Comparison of ENCODE assay signal across 10 cellular contexts in the genomic region with DNA sequence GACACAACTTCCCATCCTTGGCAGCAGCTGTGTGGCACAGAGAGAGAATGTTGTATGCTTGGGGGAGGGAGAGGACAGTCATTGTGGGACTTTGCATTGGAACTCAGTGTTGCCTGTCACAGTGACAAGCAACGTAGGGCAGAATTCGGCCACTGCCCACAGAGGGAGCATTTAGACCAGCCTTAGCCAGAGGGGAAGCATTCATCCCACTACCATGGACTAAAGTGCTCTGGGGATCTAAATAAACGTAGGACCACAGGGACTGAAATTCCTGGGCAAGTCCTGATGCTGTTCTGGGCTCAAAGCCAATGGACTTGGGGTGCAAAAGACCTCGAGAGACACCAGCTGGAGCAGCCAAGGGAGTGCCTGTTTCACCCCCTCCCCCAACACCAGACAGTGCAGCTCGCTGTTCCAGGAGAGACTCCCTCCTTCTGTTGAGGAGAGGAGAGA. TPM values are rescaled to one million over a fixed set of nuclear protein-coding genes. Genes with fewer than 3 reads are reported as not detected.
DNase-seq lines count a peak whose midpoint lies in the region; ATAC-seq and TF ChIP-seq lines count a peak whose summit lies in the region.
"Had no signal": no experiment of that assay in that cellular context is flagged by ENCODE, and none has a peak within 500 bp of the region (broad histone marks: within the 10 kb centered on the region; RNA-seq: fewer than 3 reads in every experiment).

No MANE protein-coding gene starts in this region.

- H3K27me3 ChIP-seq in gastrocnemius medialis: no peaks in the 10 kb centered on the region

- H3K36me3 Mint-ChIP-seq in MCF 10A (ENCODE audit: insufficient read depth, unreplicated experiment) (no peaks in the 10 kb centered on the region), HFFc6 (ENCODE audit: low read depth) (no peaks in the 10 kb centered on the region)

- H3K9me3 ChIP-seq in gastrocnemius medialis: no peaks in the 10 kb centered on the region

- peaks cover 5 to 10% of the 10 kb centered on the region in 2 donors for H3K4me1 ChIP-seq in gastrocnemius medialis

- H3K4me3 Mint-ChIP-seq in MCF 10A (ENCODE audit: unreplicated experiment) (no peak overlapping the region), HFFc6 (no peak overlapping the region)
- H3K4me3 Mint-ChIP-seq: activated CD4-positive, alpha-beta T cell treated with anti-CD3 and anti-CD28 coated beads, Interleukin-2, amount 10 ng/mL, durations not matched to agents 24 days and 14 days had no signal

- no peaks in the 10 kb centered on the region for H3K27me3 Mint-ChIP-seq in MCF 10A (ENCODE audit: insufficient read depth, unreplicated experiment)
- peaks cover 1% of the 10 kb centered on the region; the same call in 1 of the 2 replicates for H3K27me3 Mint-ChIP-seq in HFFc6 (ENCODE audit: insufficient read depth)

- in situ Hi-C loops in gastrocnemius medialis (cut with MboI; ENCODE audit: low sequenced_read_pairs in 4 of 4) (no loop called here), ACHN (cut with HindIII; ENCODE audit: low pct_ligation_motif_present, low pct_unique_long_range_greater_than_20kb, low sequenced_read_pairs) (no loop called here)

- H3K9me3 Mint-ChIP-seq in MCF 10A (ENCODE audit: unreplicated experiment) (peaks cover 11% of the 10 kb centered on the region), HFFc6 (peaks cover 10% of the 10 kb centered on the region)
- H3K9me3 Mint-ChIP-seq: activated CD4-positive, alpha-beta T cell treated with anti-CD3 and anti-CD28 coated beads, Interleukin-2, amount 10 ng/mL, durations not matched to agents 24 days and 14 days had no signal

- ATAC-seq in gastrocnemius medialis (peak in 1 of 2 donors; percentile 39), GM21529 (IDR thresholded peaks at IDR 0.05; ENCODE audit: unreplicated experiment) (no peak)

- CTCF ChIA-PET in MCF 10A (lab: Yijun Ruan, JAX): interaction anchor here (0.5 to 1.4 kb wide), 2 partner anchors 114 to 143 kb away, joined by 4 to 5 read pairs; no protein-coding TSS in a partner anchor

- intact Hi-C loops in MCF 10A (cut with micrococcal nuclease) (loop anchor here (1.0 to 5.0 kb wide), 2 partner anchors 116 to 133 kb away; no protein-coding TSS in a partner anchor), gastrocnemius medialis (cut with DNase I; ENCODE audit: low total_unique reads) (no loop called here)

- no peak overlapping the region for H3K4me3 ChIP-seq in gastrocnemius medialis

- TF ChIP-seq POLR2A in gastrocnemius medialis (IDR thresholded peaks at IDR 0.05): no peak

- peaks cover 12% of the 10 kb centered on the region for H3K4me1 Mint-ChIP-seq in MCF 10A (ENCODE audit: insufficient read depth, unreplicated experiment)
- H3K4me1 Mint-ChIP-seq in HFFc6 (ENCODE audit: low read depth): peaks cover 17% of the 10 kb centered on the region
- H3K4me1 Mint-ChIP-seq: activated CD4-positive, alpha-beta T cell treated with anti-CD3 and anti-CD28 coated beads, Interleukin-2, amount 10 ng/mL, durations not matched to agents 24 days and 14 days had no signal

- POLR2A ChIA-PET in MCF 10A (lab: Yijun Ruan, JAX): interaction anchor here (0.6 to 1.0 kb wide), 3 partner anchors 9 to 290 kb away, joined by 3 to 4 read pairs (median 4); no protein-coding TSS in a partner anchor

- no peaks in the 10 kb centered on the region for H3K36me3 ChIP-seq in gastrocnemius medialis

- no peak for TF ChIP-seq CTCF in MCF 10A (IDR thresholded peaks at IDR 0.05; ENCODE audit: unreplicated experiment)
- no peak for TF ChIP-seq CTCF in gastrocnemius medialis (IDR thresholded peaks at IDR 0.05 in 4 of 5, conservative IDR thresholded peaks at IDR 0.05 in 1 of 5)
- no peak for TF ChIP-seq CTCF in HFFc6 (IDR thresholded peaks at IDR 0.05)

- BruUV-seq in MCF 10A (replicated peaks; lab: Mats Ljungman, UMichigan): no TSS peak

- peak; percentile 51 for DNase-seq in MV-4-11 (lab: John Stamatoyannopoulos, UW)
- DNase-seq in MCF 10A (ENCODE audit: unreplicated experiment): peak; percentile 23
- DNase-seq in hypothalamus (lab: John Stamatoyannopoulos, UW): peak in 41 of 51 donors; percentile 4 to 87 (median 59)
- peak in 1 of 2 donors; percentile 30 for DNase-seq in gastrocnemius medialis
- no peak for DNase-seq in iPS-NIHi7 (ENCODE audit: extremely low spot score)
- DNase-seq in HFFc6: no peak
- DNase-seq in ACHN: no peak
- DNase-seq: activated CD4-positive, alpha-beta T cell treated with anti-CD3 and anti-CD28 coated beads, Interleukin-2, amount 10 ng/mL, durations not matched to agents 24 days and 14 days; stimulated activated CD8-positive, alpha-beta memory T cell treated with anti-CD3 and anti-CD28 coated beads, Interleukin-4, amount 100 ng/mL, for 48 hours had no signal

- H3K27ac ChIP-seq in gastrocnemius medialis: peak overlapping the region in 3 of 4 donors; percentile 9 to 40 (median 35)

- peak overlapping the region; percentile 96 for H3K27ac Mint-ChIP-seq in MCF 10A (ENCODE audit: low read depth, unreplicated experiment)
- no peak overlapping the region for H3K27ac Mint-ChIP-seq in HFFc6
- H3K27ac Mint-ChIP-seq: activated CD4-positive, alpha-beta T cell treated with anti-CD3 and anti-CD28 coated beads, Interleukin-2, amount 10 ng/mL, durations not matched to agents 24 days and 14 days had no signal

RNA-seq across cellular contexts. Expression of gene ABCA8, which starts 44.9 kb away (rescaled TPM):
- total RNA-seq in MCF 10A (2022) (0.81 and 1.5 TPM in 2 replicates), gastrocnemius medialis (10 to 100 TPM in 3 of 4 donors, 1 to 10 TPM in 1; 8.4 to 24.9 (median 21.7) TPM)
- under 1 TPM in 2 of 6 experiments, not detected in 4; 0.12 to 0.14 TPM for total RNA-seq in HFFc6 (2021; fragmentation: NEBNext Ultra II Directional; extraction: Animal tissue kit (Norgen Biotek cat#: 25700))
- total RNA-seq: activated CD4-positive, alpha-beta T cell treated with anti-CD3 and anti-CD28 coated beads, Interleukin-2, amount 10 ng/mL, durations not matched to agents 24 days and 14 days had no signal

Comparison
In these comparisons a context has a peak if more than half of its experiments do, and no peak if none do; other contexts are left out.
1. DNase-seq: peak in MV-4-11 (single experiment), MCF 10A (single experiment) and hypothalamus (41 of 51); none in iPS-NIHi7 (single experiment), HFFc6 (single experiment) and ACHN (single experiment).